10 cellular contexts compared by ENCODE assay signal in genomic region chrX:65866146-65866545, GRCh38.
DNase-seq lines count a peak whose midpoint lies in the region; ATAC-seq, FAIRE-seq and TF ChIP-seq lines count a peak whose summit lies in the region.
"Had no signal": no experiment of that assay in that cellular context is flagged by ENCODE, and none has a peak within 500 bp of the region (broad histone marks: within the 10 kb centered on the region; RNA-seq: fewer than 3 reads in every experiment).

No MANE protein-coding gene starts in this region.

- H3K27ac Mint-ChIP-seq in T-helper 17 cell (peak overlapping the region; percentile 57), type B pancreatic cell (no peak overlapping the region)

- peak; percentile 63 for FAIRE-seq in A549 (lab: Jason Lieb, UNC)

- H3K9me3 ChIP-seq in A549 = no peaks in the 10 kb centered on the region
- H3K9me3 ChIP-seq in T-helper 17 cell (ENCODE audit: control insufficient read depth, low read length, poor library complexity, severe bottlenecking) = no peaks in the 10 kb centered on the region

- no peaks in the 10 kb centered on the region for H3K4me1 ChIP-seq in A549

- H3K4me3 ChIP-seq in A549 = no peak overlapping the region

- DNase-seq in A549 (ENCODE audit: low read depth in 1 of 2, low spot score in 1 of 2) (no peak), T-helper 17 cell (peak in 1 of 3 donors; percentile 4), SIG-M5 (lab: John Stamatoyannopoulos, UW) (no peak), NCI-H2196 (lab: John Stamatoyannopoulos, UW; ENCODE audit: unreplicated experiment) (no peak), type B pancreatic cell (ENCODE audit: extremely low spot score, unreplicated experiment) (no peak), SW 1271 (lab: John Stamatoyannopoulos, UW) (no peak)
- DNase-seq: C1 segment of cervical spinal cord, NCI-H69 had no signal

- H3K36me3 Mint-ChIP-seq in T-helper 17 cell (ENCODE audit: low read depth) (no peaks in the 10 kb centered on the region), type B pancreatic cell (no peaks in the 10 kb centered on the region)

- H3K4me1 Mint-ChIP-seq in T-helper 17 cell = peaks cover 24% of the 10 kb centered on the region
- no peaks in the 10 kb centered on the region for H3K4me1 Mint-ChIP-seq in type B pancreatic cell (ENCODE audit: unreplicated experiment)

- no peak for ATAC-seq in A549
- peak; percentile 96 for ATAC-seq in GM18520 (IDR thresholded peaks at IDR 0.05; ENCODE audit: unreplicated experiment)
- peak; percentile 62 for ATAC-seq in HG02798 (IDR thresholded peaks at IDR 0.05; ENCODE audit: poor library complexity, unreplicated experiment)
- ATAC-seq in T-helper 17 cell = peak; percentile 98

- H3K4me2 ChIP-seq in A549 = no peak overlapping the region

- POLR2A ChIA-PET in A549 (lab: Yijun Ruan, JAX) = no interaction called here

- H3K27me3 Mint-ChIP-seq in T-helper 17 cell (no peaks in the 10 kb centered on the region), type B pancreatic cell (no peaks in the 10 kb centered on the region)

- no peaks in the 10 kb centered on the region for H3K9me3 Mint-ChIP-seq in type B pancreatic cell

- no peak overlapping the region for H3K27ac ChIP-seq in A549

- TF ChIP-seq RAD21 in A549 (conservative IDR thresholded peaks at IDR 0.05 in 1 of 2, IDR thresholded peaks at IDR 0.05 in 1 of 2) = no peak

- CTCF ChIA-PET in A549 (lab: Yijun Ruan, JAX) = no interaction called here

- no peak for TF ChIP-seq POLR2A in A549 (IDR thresholded peaks at IDR 0.05; ENCODE audit: low read length)

- TF ChIP-seq CTCF in A549 (IDR thresholded peaks at IDR 0.05) = no peak
- TF ChIP-seq CTCF in type B pancreatic cell (conservative IDR thresholded peaks at IDR 0.05) = no peak

- H3K4me3 Mint-ChIP-seq in T-helper 17 cell = no peak overlapping the region
- no peak overlapping the region for H3K4me3 Mint-ChIP-seq in type B pancreatic cell

- TF ChIP-seq EP300 in A549 (IDR thresholded peaks at IDR 0.05) = no peak

TF ChIP-seq in A549, 52 proteins besides CTCF, POLR2A, EP300 and RAD21:
- TF ChIP-seq CHD4 (IDR thresholded peaks at IDR 0.05; ENCODE audit: borderline replicate concordance) = no peak
- no peak for TF ChIP-seq MAX (IDR thresholded peaks at IDR 0.05)
- no peak for TF ChIP-seq CBX8 (IDR thresholded peaks at IDR 0.05)
- TF ChIP-seq, protein P1, sequence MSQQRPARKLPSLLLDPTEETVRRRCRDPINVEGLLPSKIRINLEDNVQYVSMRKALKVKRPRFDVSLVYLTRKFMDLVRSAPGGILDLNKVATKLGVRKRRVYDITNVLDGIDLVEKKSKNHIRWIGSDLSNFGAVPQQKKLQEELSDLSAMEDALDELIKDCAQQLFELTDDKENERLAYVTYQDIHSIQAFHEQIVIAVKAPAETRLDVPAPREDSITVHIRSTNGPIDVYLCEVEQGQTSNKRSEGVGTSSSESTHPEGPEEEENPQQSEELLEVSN (IDR thresholded peaks at IDR 0.05; ENCODE audit: borderline replicate concordance, low read depth) = no peak
TF ChIP-seq in A549: peak in this region for 0.

Comparison
In these comparisons a context has a peak if more than half of its experiments do, and no peak if none do; other contexts are left out.
1. ATAC-seq: peak in GM18520 (single experiment), HG02798 (single experiment) and T-helper 17 cell (single experiment); none in A549 (0 of 2).